Comparison of ENCODE assay signal across 8 cellular contexts in genomic region chr2:71798266-71799012, GRCh38.
DNase-seq lines count a peak whose midpoint lies in the region; ATAC-seq and TF ChIP-seq lines count a peak whose summit lies in the region.

No MANE protein-coding gene starts in this region.

- WGBS in right cardiac atrium: 87% methylated on average over 8 of the region's 8 CpGs

- TF ChIP-seq RAD21 in Ishikawa (IDR thresholded peaks at IDR 0.05; ENCODE audit: low read depth): peak; percentile 74

- CTCF ChIA-PET in A673 (lab: Charles Lee): interaction anchor here (0.6 to 1.2 kb wide), 3 partner anchors 19 to 253 kb away, joined by 3 read pairs; no protein-coding TSS in a partner anchor
- CTCF ChIA-PET in activated CD8-positive, alpha-beta T cell treated with anti-CD3 and anti-CD28 coated beads, Interleukin-2, amount 10 ng/mL, durations not matched to agents 7 days and 5 days (lab: Charles Lee): interaction anchor here (1.1 to 1.6 kb wide), 5 partner anchors 189 to 268 kb away, joined by 3 to 9 read pairs (median 5); no protein-coding TSS in a partner anchor

- TF ChIP-seq CTCF in A673 (conservative IDR thresholded peaks at IDR 0.05; ENCODE audit: low read depth, low read length) (peak; percentile 87), GM12864 (IDR thresholded peaks at IDR 0.05; ENCODE audit: low read depth, low read length, missing control alignments) (peak; percentile 74)

- no peaks in the 10 kb centered on the region for H3K4me1 ChIP-seq in A673 (ENCODE audit: insufficient read depth, low read length, poor library complexity, severe bottlenecking)
- H3K4me1 ChIP-seq in right cardiac atrium (ENCODE audit: control insufficient read depth, insufficient read depth, low read length): peaks cover 8% of the 10 kb centered on the region

- no peaks in the 10 kb centered on the region for H3K27me3 Mint-ChIP-seq in activated CD8-positive, alpha-beta T cell treated with anti-CD3 and anti-CD28 coated beads, Interleukin-2, amount 10 ng/mL, durations not matched to agents 7 days and 5 days (ENCODE audit: low read depth)
- H3K27me3 Mint-ChIP-seq in stimulated activated naive B cell treated with anti-CD40 and anti-IgM and Interleukin-4, amounts not matched to agents 10 μg/mL and 1 μg/mL and 100 μg/mL, for 72 hours: peaks cover 6 to 15% of the 10 kb centered on the region in 2 donors

- DNase-seq in A673 (ENCODE audit: low spot score) (peak; percentile 34), GM12864 (ENCODE audit: low read depth) (no peak), right cardiac atrium (peak in 1 of 3 donors; percentile 75)
- peak; percentile 30 for DNase-seq in activated CD8-positive, alpha-beta T cell treated with anti-CD3 and anti-CD28 coated beads, Interleukin-2, amount 10 ng/mL, durations not matched to agents 7 days and 5 days
- no peak for DNase-seq in stimulated activated naive B cell treated with anti-CD40 and anti-IgM and Interleukin-4, amounts not matched to agents 10 μg/mL and 1 μg/mL and 100 μg/mL, for 72 hours
- no peak for DNase-seq in central memory CD4-positive, alpha-beta T cell

- H3K36me3 ChIP-seq in A673 (ENCODE audit: insufficient read depth, low read length, poor library complexity, severe bottlenecking): no peaks in the 10 kb centered on the region

- H3K9me3 Mint-ChIP-seq in activated CD8-positive, alpha-beta T cell treated with anti-CD3 and anti-CD28 coated beads, Interleukin-2, amount 10 ng/mL, durations not matched to agents 7 days and 5 days (ENCODE audit: insufficient read depth): no peaks in the 10 kb centered on the region
- H3K9me3 Mint-ChIP-seq in stimulated activated naive B cell treated with anti-CD40 and anti-IgM and Interleukin-4, amounts not matched to agents 10 μg/mL and 1 μg/mL and 100 μg/mL, for 72 hours: no peaks in the 10 kb centered on the region

- H3K36me3 Mint-ChIP-seq in activated CD8-positive, alpha-beta T cell treated with anti-CD3 and anti-CD28 coated beads, Interleukin-2, amount 10 ng/mL, durations not matched to agents 7 days and 5 days (ENCODE audit: low read depth): no peaks in the 10 kb centered on the region
- no peaks in the 10 kb centered on the region for H3K36me3 Mint-ChIP-seq in stimulated activated naive B cell treated with anti-CD40 and anti-IgM and Interleukin-4, amounts not matched to agents 10 μg/mL and 1 μg/mL and 100 μg/mL, for 72 hours

- intact Hi-C loops in A673 (cut with micrococcal nuclease; ENCODE audit: unreplicated experiment) (loop anchor here (2.0 to 10.0 kb wide), 3 partner anchors 188 to 946 kb away; no protein-coding TSS in a partner anchor), right cardiac atrium (cut with DNase I) (loop anchor here (5.0 to 10.0 kb wide), 4 partner anchors 184 to 251 kb away; no protein-coding TSS in a partner anchor)

- BruUV-seq in A673 (replicated peaks; lab: Mats Ljungman, UMichigan): no TSS peak

- H3K27ac ChIP-seq in A673 (ENCODE audit: low read depth, low read length, poor library complexity, severe bottlenecking) (no peak overlapping the region), right cardiac atrium (ENCODE audit: low read length) (no peak overlapping the region)

- H3K4me3 ChIP-seq in A673 (ENCODE audit: low read depth, low read length, poor library complexity, severe bottlenecking) (no peak overlapping the region), GM12864 (ENCODE audit: low read depth, low read length) (no peak overlapping the region), right cardiac atrium (ENCODE audit: low read length) (no peak overlapping the region)

- ATAC-seq in activated CD8-positive, alpha-beta T cell treated with anti-CD3 and anti-CD28 coated beads, Interleukin-2, amount 10 ng/mL, durations not matched to agents 7 days and 5 days: no peak
- ATAC-seq in right cardiac atrium: peak; percentile 34 to 58
- peak; percentile 53 to 68 for ATAC-seq in stimulated activated naive B cell treated with anti-CD40 and anti-IgM and Interleukin-4, amounts not matched to agents 10 μg/mL and 1 μg/mL and 100 μg/mL, for 72 hours (replicated peaks)
- ATAC-seq in GM21423 (IDR thresholded peaks at IDR 0.05; ENCODE audit: unreplicated experiment): no peak

- no peaks in the 10 kb centered on the region for H3K4me1 Mint-ChIP-seq in activated CD8-positive, alpha-beta T cell treated with anti-CD3 and anti-CD28 coated beads, Interleukin-2, amount 10 ng/mL, durations not matched to agents 7 days and 5 days (ENCODE audit: low read depth)
- no peaks in the 10 kb centered on the region for H3K4me1 Mint-ChIP-seq in stimulated activated naive B cell treated with anti-CD40 and anti-IgM and Interleukin-4, amounts not matched to agents 10 μg/mL and 1 μg/mL and 100 μg/mL, for 72 hours

- H3K4me3 Mint-ChIP-seq in activated CD8-positive, alpha-beta T cell treated with anti-CD3 and anti-CD28 coated beads, Interleukin-2, amount 10 ng/mL, durations not matched to agents 7 days and 5 days: no peak overlapping the region
- no peak overlapping the region for H3K4me3 Mint-ChIP-seq in stimulated activated naive B cell treated with anti-CD40 and anti-IgM and Interleukin-4, amounts not matched to agents 10 μg/mL and 1 μg/mL and 100 μg/mL, for 72 hours

- POLR2A ChIA-PET in A673 (lab: Charles Lee; ENCODE audit: low non-redundant PET): interaction anchor here (0.6 kb wide), 1 partner anchor 213 kb away, joined by 7 read pairs; no protein-coding TSS in a partner anchor
- POLR2A ChIA-PET in activated CD8-positive, alpha-beta T cell treated with anti-CD3 and anti-CD28 coated beads, Interleukin-2, amount 10 ng/mL, durations not matched to agents 7 days and 5 days (lab: Charles Lee): no interaction called here

- H3K27me3 ChIP-seq in A673 (replicated peaks; ENCODE audit: insufficient read depth, low read depth, low read length, poor library complexity): no peaks in the 10 kb centered on the region
- no peaks in the 10 kb centered on the region for H3K27me3 ChIP-seq in right cardiac atrium (ENCODE audit: control insufficient read depth, insufficient read depth)

- H3K9me3 ChIP-seq in A673 (ENCODE audit: low read depth, low read length, poor library complexity, severe bottlenecking) (no peaks in the 10 kb centered on the region), right cardiac atrium (ENCODE audit: control insufficient read depth, low read length) (no peaks in the 10 kb centered on the region)

- no peak overlapping the region for H3K27ac Mint-ChIP-seq in activated CD8-positive, alpha-beta T cell treated with anti-CD3 and anti-CD28 coated beads, Interleukin-2, amount 10 ng/mL, durations not matched to agents 7 days and 5 days
- H3K27ac Mint-ChIP-seq in stimulated activated naive B cell treated with anti-CD40 and anti-IgM and Interleukin-4, amounts not matched to agents 10 μg/mL and 1 μg/mL and 100 μg/mL, for 72 hours: no peak overlapping the region

- no peak for TF ChIP-seq EP300 in Ishikawa (IDR thresholded peaks at IDR 0.05; ENCODE audit: borderline replicate concordance)

TF ChIP-seq in Ishikawa, 13 proteins besides CTCF, POLR2A, EP300 and RAD21:
- TF ChIP-seq YY1 (IDR thresholded peaks at IDR 0.05; ENCODE audit: low read depth) (no peak), ZBTB7A (IDR thresholded peaks at IDR 0.05; ENCODE audit: low read depth) (no peak), TCF12 (IDR thresholded peaks at IDR 0.05; ENCODE audit: low read depth) (no peak), REST (IDR thresholded peaks at IDR 0.05; ENCODE audit: low read depth) (no peak), EGR1 (IDR thresholded peaks at IDR 0.05) (no peak), FOXM1 (IDR thresholded peaks at IDR 0.05; ENCODE audit: borderline replicate concordance, low read depth) (no peak), USF1 (IDR thresholded peaks at IDR 0.05) (no peak), MAX (IDR thresholded peaks at IDR 0.05) (no peak), CREB1 (IDR thresholded peaks at IDR 0.05; ENCODE audit: low read depth) (no peak), CEBPB (IDR thresholded peaks at IDR 0.05) (no peak), TAF1 (IDR thresholded peaks at IDR 0.05; ENCODE audit: low read depth) (no peak), TEAD4 (IDR thresholded peaks at IDR 0.05) (no peak), NFIC (IDR thresholded peaks at IDR 0.05) (no peak)

Comparison
In these comparisons a context has a peak if more than half of its experiments do, and no peak if none do; other contexts are left out.
1. DNase-seq: peak in A673 (single experiment) and activated CD8-positive, alpha-beta T cell treated with anti-CD3 and anti-CD28 coated beads, Interleukin-2, amount 10 ng/mL, durations not matched to agents 7 days and 5 days (single experiment); none in GM12864 (single experiment), stimulated activated naive B cell treated with anti-CD40 and anti-IgM and Interleukin-4, amounts not matched to agents 10 μg/mL and 1 μg/mL and 100 μg/mL, for 72 hours (single experiment) and central memory CD4-positive, alpha-beta T cell (single experiment).
2. ATAC-seq: peak in right cardiac atrium (2 of 2) and stimulated activated naive B cell treated with anti-CD40 and anti-IgM and Interleukin-4, amounts not matched to agents 10 μg/mL and 1 μg/mL and 100 μg/mL, for 72 hours (2 of 2); none in activated CD8-positive, alpha-beta T cell treated with anti-CD3 and anti-CD28 coated beads, Interleukin-2, amount 10 ng/mL, durations not matched to agents 7 days and 5 days (single experiment) and GM21423 (single experiment).